29 cellular contexts compared by ENCODE assay signal in genomic region chr10:111063471-111063870, GRCh38. TPM values are rescaled to one million over a fixed set of nuclear protein-coding genes. Genes with fewer than 3 reads are reported as not detected.
"Had no signal": no experiment of that assay in that cellular context is flagged by ENCODE, and none has a peak within 500 bp of the region (broad histone marks: within the 10 kb centered on the region; RNA-seq: fewer than 3 reads in every experiment).

No MANE protein-coding gene starts in this region.

- H3K4me1 Mint-ChIP-seq: endodermal cell had no signal

- H3K9me3 Mint-ChIP-seq: endodermal cell had no signal

- FAIRE-seq: colon, endometrium, endothelial cell of umbilical vein, frontal cortex had no signal

- ATAC-seq: effector memory CD8-positive, alpha-beta T cell; esophagus mucosa; foreskin keratinocyte; gastrocnemius medialis; gastroesophageal sphincter; heart left ventricle had no signal

- H3K9me3 ChIP-seq: colonic mucosa, esophagus squamous epithelium, gastrocnemius medialis had no signal

- H3K27me3 ChIP-seq: colonic mucosa, foreskin keratinocyte, gastrocnemius medialis had no signal

- H3K4me3 ChIP-seq: colonic mucosa, coronary artery, dorsolateral prefrontal cortex, esophagus muscularis mucosa, esophagus squamous epithelium, gastrocnemius medialis, gastroesophageal sphincter, heart left ventricle had no signal

- H3K4me1 ChIP-seq: colonic mucosa, esophagus muscularis mucosa, esophagus squamous epithelium, foreskin keratinocyte, gastrocnemius medialis, gastroesophageal sphincter, heart left ventricle had no signal

- H3K27ac Mint-ChIP-seq: dendritic cell treated with granulocyte-macrophage colony-stimulating factor and Interleukin-4, amounts not matched to agents 40 ng/mL and 50 ng/mL, for 4 days; effector memory CD8-positive, alpha-beta T cell; endodermal cell had no signal

- DNase-seq: colonic mucosa; cortex of kidney; dermis blood vessel endothelial cell; dorsolateral prefrontal cortex; effector CD4-positive, alpha-beta T cell; effector CD8-positive, alpha-beta T cell; effector memory CD4-positive, alpha-beta T cell; effector memory CD8-positive, alpha-beta T cell; endodermal cell; erythroblast; esophagus squamous epithelium; foreskin fibroblast; foreskin melanocyte; gastrocnemius medialis; glutamatergic neuron; head of caudate nucleus; heart left ventricle had no signal

- H3K36me3 ChIP-seq: colonic mucosa, esophagus muscularis mucosa, esophagus squamous epithelium, gastrocnemius medialis, gastroesophageal sphincter, heart left ventricle had no signal

- H3K4me3 Mint-ChIP-seq: dendritic cell treated with granulocyte-macrophage colony-stimulating factor and Interleukin-4, amounts not matched to agents 40 ng/mL and 50 ng/mL, for 4 days; effector memory CD8-positive, alpha-beta T cell; endodermal cell had no signal

- H3K27ac ChIP-seq: colonic mucosa, coronary artery, dorsolateral prefrontal cortex, epithelial cell of prostate, esophagus muscularis mucosa, esophagus squamous epithelium, foreskin keratinocyte, gastrocnemius medialis, gastroesophageal sphincter, heart left ventricle had no signal

RNA-seq across cellular contexts. Expression of gene ADRA2A, which starts 13.4 kb away (rescaled TPM):
- total RNA-seq: dermis blood vessel endothelial cell, dermis microvascular lymphatic vessel endothelial cell, endothelial cell of umbilical vein, foreskin keratinocyte had no signal
- polyA plus RNA-seq: foreskin keratinocyte had no signal
